ENCODE assay signal across 27 cellular contexts in genomic region chr16:6447046-6447445, GRCh38.
"Had no signal": no experiment of that assay in that cellular context is flagged by ENCODE, and none has a peak within 500 bp of the region (broad histone marks: within the 10 kb centered on the region; RNA-seq: fewer than 3 reads in every experiment).

No MANE protein-coding gene starts in this region.

- DNase-seq: Kasumi-1; KG1; MG63; NCI-H1048; NCI-H1092 treated with DMSO at 0.1 percent for 48 hours; NCI-H1105 treated with DMSO at 0.1 percent for 48 hours; NCI-H1417; NCI-H1436; NCI-H146; NCI-H187; NCI-H1930; NCI-H2029 treated with DMSO at 0.1 percent for 48 hours; NCI-H2081 treated with DMSO at 0.1 percent for 48 hours; NCI-H2107; NCI-H2171; NCI-H226; NCI-H446 treated with DMSO at 0.1 percent for 48 hours; NCI-H510A; NCI-H524; NCI-H748 treated with DMSO at 0.1 percent for 48 hours; NK-92 treated with Interleukin-12 subunit alpha and Interleukin-12 subunit beta, amount 100 ng/mL, for 24 hours; PC-3; Peyer's patch; Right ventricle myocardium superior; SHP77 treated with DMSO at 0.1 percent for 48 hours; SK-N-SH; SW 1271 had no signal

- ATAC-seq: PC-3 had no signal
